Comparison of ENCODE assay signal across 17 cellular contexts in the genomic region with DNA sequence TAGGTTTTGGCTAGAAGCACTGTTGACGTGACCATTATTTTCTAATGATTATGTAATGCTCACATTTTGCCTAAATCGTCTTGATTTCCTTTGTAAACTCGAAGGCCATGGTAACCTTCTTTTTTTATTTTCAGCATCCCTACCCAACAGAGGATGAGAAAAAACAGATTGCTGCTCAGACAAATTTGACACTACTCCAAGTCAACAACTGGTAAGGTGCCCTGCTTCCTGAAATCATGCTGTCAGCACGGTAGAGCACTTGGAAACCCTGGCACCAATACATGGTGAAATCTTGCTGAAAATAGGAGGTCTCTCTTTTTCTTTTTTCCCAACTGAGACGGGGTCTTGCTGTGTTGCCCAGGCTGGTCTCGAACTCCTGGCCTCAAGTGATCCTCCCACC. TPM values are rescaled to one million over a fixed set of nuclear protein-coding genes. Genes with fewer than 3 reads are reported as not detected.
A peak's percentile ranks its signal among the peaks of the same experiment; 100 is the strongest.
DNase-seq lines count a peak whose midpoint lies in the region; ATAC-seq and TF ChIP-seq lines count a peak whose summit lies in the region.
"Had no signal": no experiment of that assay in that cellular context is flagged by ENCODE, and none has a peak within 500 bp of the region (broad histone marks: within the 10 kb centered on the region; RNA-seq: fewer than 3 reads in every experiment).

No MANE protein-coding gene starts in this region.

- H3K36me3 ChIP-seq in Panc1 (ENCODE audit: control insufficient read depth, insufficient read depth, low read length) = no peaks in the 10 kb centered on the region; the same call in 1 of the 2 replicates
- no peaks in the 10 kb centered on the region for H3K36me3 ChIP-seq in testis (ENCODE audit: low read depth, missing control alignments)

- H3K36me3 Mint-ChIP-seq in HFFc6 (ENCODE audit: low read depth) (peaks cover 41% of the 10 kb centered on the region), chondrocyte (ENCODE audit: low read depth) (peaks cover 23% of the 10 kb centered on the region)
- H3K36me3 Mint-ChIP-seq in T-helper 2 cell treated with Interferon-gamma antibody and Interleukin-4, amounts not matched to agents 5 μg/mL and 100 μg/mL, for 36 hours (ENCODE audit: low read depth) = peaks cover 24% of the 10 kb centered on the region

- H3K27me3 ChIP-seq in Panc1 (ENCODE audit: control insufficient read depth, insufficient read depth, low read length) = no peaks in the 10 kb centered on the region
- no peaks in the 10 kb centered on the region for H3K27me3 ChIP-seq in testis

- H3K9me3 ChIP-seq in Panc1 (ENCODE audit: control insufficient read depth, insufficient read depth, low read depth, low read length) = no peaks in the 10 kb centered on the region
- H3K9me3 ChIP-seq in testis = no peaks in the 10 kb centered on the region

- no peaks in the 10 kb centered on the region for H3K9me3 Mint-ChIP-seq in HFFc6
- no peaks in the 10 kb centered on the region for H3K9me3 Mint-ChIP-seq in chondrocyte (ENCODE audit: low read depth)
- no peaks in the 10 kb centered on the region for H3K9me3 Mint-ChIP-seq in T-helper 2 cell treated with Interferon-gamma antibody and Interleukin-4, amounts not matched to agents 5 μg/mL and 100 μg/mL, for 36 hours
- H3K9me3 Mint-ChIP-seq: CD8-positive, alpha-beta memory T cell had no signal

- H3K4me1 ChIP-seq in Panc1 (ENCODE audit: control insufficient read depth, insufficient read depth, low read length) = 0 out of 2 replicates have a peak, but pooled peaks cover 5% of the 10 kb centered on the region
- peaks cover 12% of the 10 kb centered on the region for H3K4me1 ChIP-seq in testis

- TF ChIP-seq POLR2A in testis (IDR thresholded peaks at IDR 0.05) = no peak

- intact Hi-C loops in Panc1 (cut with micrococcal nuclease; ENCODE audit: unreplicated experiment) (no loop called here), testis (cut with DNase I; ENCODE audit: low total_unique reads) (no loop called here)

- TF ChIP-seq CTCF in HFFc6 (IDR thresholded peaks at IDR 0.05) = no peak
- no peak for TF ChIP-seq CTCF in Panc1 (IDR thresholded peaks at IDR 0.05)
- no peak for TF ChIP-seq CTCF in chondrocyte (IDR thresholded peaks at IDR 0.05)
- TF ChIP-seq CTCF in testis (IDR thresholded peaks at IDR 0.05) = no peak

- no TSS peak for BruUV-seq in Panc1 (replicated peaks; lab: Mats Ljungman, UMichigan)

- 67 to 68% methylated on average over 6 of the region's 6 CpGs for WGBS in testis, 2 donors

- H3K4me3 Mint-ChIP-seq in HFFc6 (no peak overlapping the region), chondrocyte (ENCODE audit: unreplicated experiment) (no peak overlapping the region)
- H3K4me3 Mint-ChIP-seq in T-helper 2 cell treated with Interferon-gamma antibody and Interleukin-4, amounts not matched to agents 5 μg/mL and 100 μg/mL, for 36 hours = no peak overlapping the region
- H3K4me3 Mint-ChIP-seq: CD8-positive, alpha-beta memory T cell had no signal

- H3K27ac ChIP-seq in Panc1 (ENCODE audit: low read length) (0 out of 2 replicates have a peak overlapping the region, but pooled peaks have one; percentile 39), testis (peak overlapping the region; percentile 80 to 82)

- CTCF ChIA-PET in Panc1 (lab: Charles Lee) = no interaction called here

- POLR2A ChIA-PET in Panc1 (lab: Charles Lee) = no interaction called here

- DNase-seq in HFFc6 (no peak), Panc1 (ENCODE audit: low read depth, low spot score) (no peak), chondrocyte (ENCODE audit: low spot score) (no peak), testis (no peak)
- no peak for DNase-seq in T-helper 2 cell treated with Interferon-gamma antibody and Interleukin-4, amounts not matched to agents 5 μg/mL and 100 μg/mL, for 36 hours (ENCODE audit: low spot score)
- DNase-seq in activated CD8-positive, alpha-beta memory T cell treated with anti-CD3 and anti-CD28 coated beads for 24 hours = no peak
- DNase-seq: ACHN; CD8-positive, alpha-beta memory T cell; DMS53; NCI-H1105 treated with DMSO at 0.1 percent for 48 hours; NCI-H1694; NCI-H2227 treated with DMSO at 0.1 percent for 48 hours; NCI-H510A treated with DMSO at 0.1 percent for 48 hours; NCI-H82; OCI-M1; RPMI8226 had no signal

- no peak for ATAC-seq in Panc1
- no peak for ATAC-seq in GM19351 (IDR thresholded peaks at IDR 0.05; ENCODE audit: unreplicated experiment)

- in situ Hi-C loops in Panc1 (cut with HindIII; ENCODE audit: low pct_unique_long_range_greater_than_20kb, low sequenced_read_pairs) = no loop called here

- H3K4me1 Mint-ChIP-seq in HFFc6 (ENCODE audit: low read depth) (peaks cover 29% of the 10 kb centered on the region), chondrocyte (ENCODE audit: low read depth) (peaks cover 17% of the 10 kb centered on the region)
- H3K4me1 Mint-ChIP-seq in T-helper 2 cell treated with Interferon-gamma antibody and Interleukin-4, amounts not matched to agents 5 μg/mL and 100 μg/mL, for 36 hours (ENCODE audit: low read depth) = no peaks in the 10 kb centered on the region
- H3K4me1 Mint-ChIP-seq: CD8-positive, alpha-beta memory T cell had no signal

- peak overlapping the region; percentile 85 for H3K27ac Mint-ChIP-seq in HFFc6
- H3K27ac Mint-ChIP-seq in chondrocyte (ENCODE audit: unreplicated experiment) = peak overlapping the region; percentile 6
- no peak overlapping the region for H3K27ac Mint-ChIP-seq in T-helper 2 cell treated with Interferon-gamma antibody and Interleukin-4, amounts not matched to agents 5 μg/mL and 100 μg/mL, for 36 hours
- H3K27ac Mint-ChIP-seq: CD8-positive, alpha-beta memory T cell had no signal

- H3K4me3 ChIP-seq in Panc1 (ENCODE audit: low read depth in 2 of 2, low read length in 2 of 2) (no peak overlapping the region), testis (no peak overlapping the region)

- H3K27me3 Mint-ChIP-seq in HFFc6 (ENCODE audit: insufficient read depth) = no peaks in the 10 kb centered on the region
- no peaks in the 10 kb centered on the region for H3K27me3 Mint-ChIP-seq in chondrocyte (ENCODE audit: low read depth)
- no peaks in the 10 kb centered on the region for H3K27me3 Mint-ChIP-seq in T-helper 2 cell treated with Interferon-gamma antibody and Interleukin-4, amounts not matched to agents 5 μg/mL and 100 μg/mL, for 36 hours (ENCODE audit: low read depth)
- H3K27me3 Mint-ChIP-seq: CD8-positive, alpha-beta memory T cell had no signal

RNA-seq across cellular contexts. Expression of a gene that starts 50.4 kb away (rescaled TPM):
- 10 to 100 TPM; 16.6 to 22.5 (median 19.2) TPM for total RNA-seq in HFFc6 (2021; fragmentation: NEBNext Ultra II Directional; extraction: Animal tissue kit (Norgen Biotek cat#: 25700))
- total RNA-seq in Panc1 (2021; ENCODE audit: unreplicated experiment) (16.5 TPM), chondrocyte (12.0 to 12.9 TPM (median 12.0 TPM) in 3 replicates), testis (10 to 100 TPM; 22.1 to 38.8 TPM)
- 10.7 TPM for polyA plus RNA-seq in Panc1 (2012; ENCODE audit: insufficient read length)
- polyA plus RNA-seq in testis (ENCODE audit: insufficient read depth, low read depth, low replicate concordance) = 82.5 TPM

RNA-seq across cellular contexts. Expression of a gene that starts 50.9 kb away (rescaled TPM):
- total RNA-seq in HFFc6 (2021; fragmentation: NEBNext Ultra II Directional; extraction: Animal tissue kit (Norgen Biotek cat#: 25700)) = 10 to 100 TPM; 39.8 to 57.0 (median 44.5) TPM
- total RNA-seq in Panc1 (2021; ENCODE audit: unreplicated experiment) = 62.5 TPM
- 137 TPM for polyA plus RNA-seq in Panc1 (2012; ENCODE audit: insufficient read length)
- total RNA-seq in chondrocyte = 16.6 to 92.3 TPM (median 85.1 TPM) in 3 replicates
- total RNA-seq in testis = 10 to 100 TPM in 1 of 2 donors, 1 to 10 TPM in 1; 8.0 to 37.2 TPM
- 5.4 TPM for polyA plus RNA-seq in testis (ENCODE audit: insufficient read depth, low read depth, low replicate concordance)
- polyA plus RNA-seq: CD8-positive, alpha-beta memory T cell had no signal
